ENCODE assay signal across 15 cellular contexts in the genomic region with DNA sequence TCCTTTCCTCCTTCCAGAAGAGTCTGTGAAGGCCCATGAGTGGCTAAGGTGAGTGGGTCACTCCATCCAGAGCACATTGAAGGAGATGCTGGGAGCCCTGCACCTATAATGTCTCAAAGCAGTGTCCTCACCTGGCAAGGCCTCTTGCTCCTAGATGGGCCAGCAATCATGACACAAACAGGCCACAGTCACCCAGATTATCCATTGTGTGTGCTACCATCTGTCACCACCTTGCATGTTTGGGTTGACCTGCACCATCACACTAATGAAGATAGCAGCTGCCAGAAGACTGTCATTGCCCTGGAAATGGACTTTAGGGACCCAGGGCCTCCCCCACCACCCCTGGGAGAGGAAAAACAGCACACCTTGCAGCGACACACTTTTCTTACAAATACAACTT.
DNase-seq lines count a peak whose midpoint lies in the region; ATAC-seq, FAIRE-seq and TF ChIP-seq lines count a peak whose summit lies in the region.
"Had no signal": no experiment of that assay in that cellular context is flagged by ENCODE, and none has a peak within 500 bp of the region (broad histone marks: within the 10 kb centered on the region; RNA-seq: fewer than 3 reads in every experiment).

No MANE protein-coding gene starts in this region.

- POLR2A ChIA-PET in HEK293T (lab: Yijun Ruan, JAX) = no interaction called here

- no peak for FAIRE-seq in GM12891 (lab: Jason Lieb, UNC)
- FAIRE-seq: GM12878, H54 had no signal

- ATAC-seq in HG03521 (IDR thresholded peaks at IDR 0.05; ENCODE audit: unreplicated experiment) = no peak
- ATAC-seq: GM12878 had no signal

- in situ Hi-C loops in G401 (cut with HindIII; ENCODE audit: low sequenced_read_pairs) = no loop called here

- TF ChIP-seq POLR2A in GM12891 (IDR thresholded peaks at IDR 0.05; ENCODE audit: low read depth, low read length) = no peak

- CTCF ChIA-PET in HEK293T (lab: Yijun Ruan, JAX) = no interaction called here

- DNase-seq in G401 (ENCODE audit: low spot score) = peak; percentile 69
- peak; percentile 50 for DNase-seq in NCI-H69 (lab: John Stamatoyannopoulos, UW)
- DNase-seq in cerebellum (ENCODE audit: low spot score) = peak; percentile 52
- DNase-seq in GM12891 (ENCODE audit: insufficient read length, low spot score) = no peak
- DNase-seq in HEK293T (ENCODE audit: extremely low spot score) = no peak
- DNase-seq: Calu3; CD4-positive, alpha-beta memory T cell; COR-L47; DMS153; DND-41; GDM1; GOT3 had no signal

TF ChIP-seq in GM12891, 5 proteins besides CTCF, POLR2A, EP300 and RAD21:
- TF ChIP-seq POU2F2 (IDR thresholded peaks at IDR 0.05; ENCODE audit: low read depth, low read length) (no peak), POLR2AphosphoS5 (IDR thresholded peaks at IDR 0.05; ENCODE audit: low read depth, low read length) (no peak), PAX5 (IDR thresholded peaks at IDR 0.05; ENCODE audit: insufficient read depth, low read length, severe bottlenecking) (no peak), SPI1 (IDR thresholded peaks at IDR 0.05; ENCODE audit: low read depth, low read length) (no peak), TAF1 (IDR thresholded peaks at IDR 0.05; ENCODE audit: low read depth, low read length) (no peak)

TF ChIP-seq in HEK293T, 16 proteins besides CTCF, POLR2A, EP300 and RAD21:
- TF ChIP-seq HDGF (IDR thresholded peaks at IDR 0.05; ENCODE audit: borderline replicate concordance) = no peak

Comparison
In these comparisons a context has a peak if more than half of its experiments do, and no peak if none do; other contexts are left out.
1. DNase-seq: peak in G401 (single experiment), NCI-H69 (single experiment) and cerebellum (single experiment); none in GM12891 (single experiment) and HEK293T (single experiment).